ENCODE assay signal across 20 cellular contexts in the genomic region with DNA sequence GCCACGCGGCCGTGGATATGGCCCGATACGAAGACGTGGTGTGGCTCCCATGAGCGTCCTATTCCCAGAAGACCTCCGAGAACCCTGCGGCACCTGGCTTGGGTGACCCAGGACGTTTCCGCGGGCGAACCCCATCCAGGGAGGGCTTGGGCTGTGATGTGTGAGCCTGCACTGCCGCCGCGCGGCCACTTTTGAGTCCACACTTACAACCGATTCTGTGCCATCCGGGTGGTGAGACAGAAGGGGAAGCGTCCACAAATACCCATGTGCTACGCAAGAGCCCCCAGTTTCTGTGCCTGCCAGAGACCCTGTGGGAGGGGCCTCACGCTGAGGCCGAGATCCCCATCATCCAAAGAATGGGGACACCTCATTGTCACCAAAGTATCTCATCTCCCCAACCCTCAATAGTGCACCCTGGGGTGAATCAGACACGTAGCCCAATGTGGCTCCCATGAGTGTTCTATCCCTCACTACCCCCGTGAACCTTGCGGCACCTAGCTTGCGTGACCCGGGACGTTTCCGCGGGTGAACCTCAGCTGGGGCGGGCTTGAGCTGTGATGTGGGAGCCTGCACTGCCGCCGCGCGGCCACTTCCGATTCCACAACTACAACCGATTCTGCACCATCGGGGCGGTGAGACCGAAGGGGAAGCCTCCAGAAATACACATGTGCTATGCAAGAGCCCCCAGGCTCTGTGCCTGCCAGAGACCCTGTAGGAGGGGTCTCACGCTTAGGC. TPM values are rescaled to one million over a fixed set of nuclear protein-coding genes. Genes with fewer than 3 reads are reported as not detected.
DNase-seq lines count a peak whose midpoint lies in the region; ATAC-seq and TF ChIP-seq lines count a peak whose summit lies in the region.
"Had no signal": no experiment of that assay in that cellular context is flagged by ENCODE, and none has a peak within 500 bp of the region (broad histone marks: within the 10 kb centered on the region; RNA-seq: fewer than 3 reads in every experiment).

No MANE protein-coding gene starts in this region.

- no peaks in the 10 kb centered on the region for H3K9me3 Mint-ChIP-seq in stimulated activated naive B cell treated with anti-CD40 and anti-IgM and Interleukin-4, amounts not matched to agents 10 μg/mL and 1 μg/mL and 100 μg/mL, for 72 hours
- H3K9me3 Mint-ChIP-seq: CD4-positive, alpha-beta memory T cell; mesothelial cell of epicardium; neural crest cell had no signal

- TF ChIP-seq CTCF in Panc1 (IDR thresholded peaks at IDR 0.05): no peak

- no TSS peak for BruUV-seq in Panc1 (replicated peaks; lab: Mats Ljungman, UMichigan)

- no peaks in the 10 kb centered on the region for H3K27me3 Mint-ChIP-seq in stimulated activated naive B cell treated with anti-CD40 and anti-IgM and Interleukin-4, amounts not matched to agents 10 μg/mL and 1 μg/mL and 100 μg/mL, for 72 hours
- H3K27me3 Mint-ChIP-seq: CD4-positive, alpha-beta memory T cell had no signal

- ATAC-seq in Right ventricle myocardium superior (ENCODE audit: poor library complexity): peak; percentile 54
- ATAC-seq in right cardiac atrium: no peak
- ATAC-seq in Panc1: peak; percentile 49
- ATAC-seq in left colon: peak; percentile 67
- ATAC-seq in stimulated activated naive B cell treated with anti-CD40 and anti-IgM and Interleukin-4, amounts not matched to agents 10 μg/mL and 1 μg/mL and 100 μg/mL, for 72 hours (replicated peaks): peak; percentile 58 to 60

- no peaks in the 10 kb centered on the region for H3K9me3 ChIP-seq in right cardiac atrium (ENCODE audit: control insufficient read depth, low read length)
- H3K9me3 ChIP-seq in Panc1 (ENCODE audit: control insufficient read depth, insufficient read depth, low read depth, low read length): no peaks in the 10 kb centered on the region
- H3K9me3 ChIP-seq: vagina had no signal

- H3K36me3 Mint-ChIP-seq in stimulated activated naive B cell treated with anti-CD40 and anti-IgM and Interleukin-4, amounts not matched to agents 10 μg/mL and 1 μg/mL and 100 μg/mL, for 72 hours: no peaks in the 10 kb centered on the region
- H3K36me3 Mint-ChIP-seq: CD4-positive, alpha-beta memory T cell; mesothelial cell of epicardium had no signal

- H3K4me3 Mint-ChIP-seq in stimulated activated naive B cell treated with anti-CD40 and anti-IgM and Interleukin-4, amounts not matched to agents 10 μg/mL and 1 μg/mL and 100 μg/mL, for 72 hours: no peak overlapping the region
- H3K4me3 Mint-ChIP-seq: CD4-positive, alpha-beta memory T cell; mesothelial cell of epicardium; neural crest cell had no signal

- CTCF ChIA-PET in Panc1 (lab: Charles Lee): interaction anchor here (0.6 to 4.1 kb wide), 14 partner anchors 46 to 407 kb away, joined by 3 to 41 read pairs (median 5); a partner anchor contains a TSS

- H3K4me3 ChIP-seq in right cardiac atrium (ENCODE audit: low read length) (no peak overlapping the region), Panc1 (ENCODE audit: low read depth in 2 of 2, low read length in 2 of 2) (no peak overlapping the region)
- H3K4me3 ChIP-seq: vagina had no signal

- no CpG with 5 or more reads among the region's 42 CpGs for WGBS in right cardiac atrium

- no peak overlapping the region for H3K27ac ChIP-seq in right cardiac atrium (ENCODE audit: low read length)
- no peak overlapping the region for H3K27ac ChIP-seq in Panc1 (ENCODE audit: low read length)
- H3K27ac ChIP-seq: vagina had no signal

- H3K27ac Mint-ChIP-seq in stimulated activated naive B cell treated with anti-CD40 and anti-IgM and Interleukin-4, amounts not matched to agents 10 μg/mL and 1 μg/mL and 100 μg/mL, for 72 hours: no peak overlapping the region
- H3K27ac Mint-ChIP-seq: CD4-positive, alpha-beta memory T cell; mesothelial cell of epicardium had no signal

- in situ Hi-C loops in Panc1 (cut with HindIII; ENCODE audit: low pct_unique_long_range_greater_than_20kb, low sequenced_read_pairs): no loop called here

- no peaks in the 10 kb centered on the region for H3K4me1 ChIP-seq in right cardiac atrium (ENCODE audit: control insufficient read depth, insufficient read depth, low read length)
- no peaks in the 10 kb centered on the region for H3K4me1 ChIP-seq in Panc1 (ENCODE audit: control insufficient read depth, insufficient read depth, low read length)
- H3K4me1 ChIP-seq: vagina had no signal

- H3K27me3 ChIP-seq in right cardiac atrium (ENCODE audit: control insufficient read depth, insufficient read depth) (no peaks in the 10 kb centered on the region), Panc1 (ENCODE audit: control insufficient read depth, insufficient read depth, low read length) (no peaks in the 10 kb centered on the region)
- H3K27me3 ChIP-seq: vagina had no signal

- intact Hi-C loops in Right ventricle myocardium superior (cut with DNase I) (no loop called here), right cardiac atrium (cut with DNase I) (no loop called here), Panc1 (cut with micrococcal nuclease; ENCODE audit: unreplicated experiment) (no loop called here), left colon (cut with DNase I, micrococcal nuclease) (no loop called here)

- H3K4me1 Mint-ChIP-seq in stimulated activated naive B cell treated with anti-CD40 and anti-IgM and Interleukin-4, amounts not matched to agents 10 μg/mL and 1 μg/mL and 100 μg/mL, for 72 hours: no peaks in the 10 kb centered on the region
- H3K4me1 Mint-ChIP-seq: CD4-positive, alpha-beta memory T cell; mesothelial cell of epicardium; neural crest cell had no signal

- POLR2A ChIA-PET in Panc1 (lab: Charles Lee): no interaction called here

- DNase-seq in Right ventricle myocardium superior (no peak), right cardiac atrium (no peak), Panc1 (ENCODE audit: low read depth, low spot score) (no peak), left colon (no peak), islet precursor cell (no peak), cerebellar cortex (ENCODE audit: low spot score) (no peak), AG08396 (ENCODE audit: low spot score) (no peak)
- DNase-seq in stimulated activated naive B cell treated with anti-CD40 and anti-IgM and Interleukin-4, amounts not matched to agents 10 μg/mL and 1 μg/mL and 100 μg/mL, for 72 hours: no peak
- DNase-seq: activated effector memory CD4-positive, alpha-beta T cell treated with anti-CD3 and anti-CD28 coated beads, Interleukin-2, amount 50 U/mL, for 16 hours; CD4-positive, alpha-beta memory T cell; DMS153; GF-D8; NCI-H1092; NCI-H187 treated with DMSO at 0.1 percent for 48 hours; NCI-H226; NCI-H748 treated with DMSO at 0.1 percent for 48 hours had no signal

- no peaks in the 10 kb centered on the region for H3K36me3 ChIP-seq in Panc1 (ENCODE audit: control insufficient read depth, insufficient read depth, low read length)
- H3K36me3 ChIP-seq: vagina had no signal

RNA-seq across cellular contexts. Expression of a gene that starts 4.6 kb away (rescaled TPM):
- total RNA-seq in Right ventricle myocardium superior (420 TPM), right cardiac atrium (100 to 1,000 TPM; 279 to 500 (median 401) TPM), Panc1 (2021; ENCODE audit: unreplicated experiment) (1,268 TPM), left colon (10 to 100 TPM in 1 of 2 donors, 1 to 10 TPM in 1; 7.4 to 14.2 TPM)
- 813 TPM for polyA plus RNA-seq in right cardiac atrium
- polyA plus RNA-seq in Panc1 (2012; ENCODE audit: insufficient read length): 3,677 TPM
- total RNA-seq: CD4-positive, alpha-beta memory T cell; OCI-LY7 had no signal
- polyA plus RNA-seq: CD4-positive, alpha-beta memory T cell had no signal

RNA-seq across cellular contexts. Expression of a gene that starts 55.1 kb away (rescaled TPM):
- total RNA-seq in Right ventricle myocardium superior: 99.3 TPM
- total RNA-seq in right cardiac atrium: 100 to 1,000 TPM in 1 of 4 donors, 10 to 100 TPM in 3; 47.1 to 102 (median 74.8) TPM
- 108 TPM for polyA plus RNA-seq in right cardiac atrium
- total RNA-seq in Panc1 (2021; ENCODE audit: unreplicated experiment): 123 TPM
- 200 TPM for polyA plus RNA-seq in Panc1 (2012; ENCODE audit: insufficient read length)
- 10 to 100 TPM; 65.8 to 79.0 TPM for total RNA-seq in left colon

Comparison
In these comparisons a context has a peak if more than half of its experiments do, and no peak if none do; other contexts are left out.
1. ATAC-seq: peak in Right ventricle myocardium superior (single experiment), Panc1 (single experiment), left colon (single experiment) and stimulated activated naive B cell treated with anti-CD40 and anti-IgM and Interleukin-4, amounts not matched to agents 10 μg/mL and 1 μg/mL and 100 μg/mL, for 72 hours (2 of 2); none in right cardiac atrium (0 of 2).
2. RNA of a gene that starts 4.6 kb away (total RNA-seq): 1,268 TPM in Panc1 (single experiment), 279 to 500 TPM in right cardiac atrium and 420 TPM in Right ventricle myocardium superior (single experiment); 7.4 to 14.2 TPM in left colon; every median in the first group is over 10 times any median in the second.